Comparison of ENCODE assay signal across 19 cellular contexts in the genomic region with DNA sequence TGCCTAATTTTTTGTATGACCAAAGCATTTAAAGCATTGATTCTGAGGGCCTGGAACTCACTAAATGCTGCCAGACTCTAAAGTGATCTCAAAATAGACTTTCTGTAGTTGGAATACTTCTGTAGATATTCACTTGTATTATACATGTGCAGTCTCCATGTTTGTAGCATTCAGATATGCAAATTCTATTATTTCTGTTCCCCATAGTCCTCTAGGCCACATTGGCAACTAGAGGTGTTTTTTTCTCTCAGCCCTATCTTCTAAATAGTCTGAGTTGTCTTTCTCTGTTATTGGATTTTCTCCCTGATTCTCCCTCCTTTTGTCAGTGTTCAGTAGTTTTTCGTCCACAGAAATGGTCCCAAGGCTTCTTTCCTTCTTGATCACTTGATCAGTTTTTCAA. TPM values are rescaled to one million over a fixed set of nuclear protein-coding genes. Genes with fewer than 3 reads are reported as not detected.
DNase-seq lines count a peak whose midpoint lies in the region; ATAC-seq and TF ChIP-seq lines count a peak whose summit lies in the region.
"Had no signal": no experiment of that assay in that cellular context is flagged by ENCODE, and none has a peak within 500 bp of the region (broad histone marks: within the 10 kb centered on the region; RNA-seq: fewer than 3 reads in every experiment).

No MANE protein-coding gene starts in this region.

- H3K9me3 ChIP-seq in CD4-positive, CD25-positive, alpha-beta regulatory T cell (ENCODE audit: control insufficient read depth in 2 of 2, low read length in 2 of 2), result no peaks in the 10 kb centered on the region
- no peaks in the 10 kb centered on the region for H3K9me3 ChIP-seq in neutrophil
- no peaks in the 10 kb centered on the region for H3K9me3 ChIP-seq in ovary
- H3K9me3 ChIP-seq in ascending aorta, result no peaks in the 10 kb centered on the region

- H3K27me3 ChIP-seq in CD4-positive, CD25-positive, alpha-beta regulatory T cell (ENCODE audit: control insufficient read depth, insufficient read depth, low read length), result no peaks in the 10 kb centered on the region
- H3K27me3 ChIP-seq in neutrophil (no peaks in the 10 kb centered on the region), ovary (no peaks in the 10 kb centered on the region), ascending aorta (no peaks in the 10 kb centered on the region)
- H3K27me3 ChIP-seq: BLaER1 had no signal

- ATAC-seq in CD4-positive, CD25-positive, alpha-beta regulatory T cell (ENCODE audit: low read depth in 2 of 2), result no peak
- ATAC-seq in activated T-helper 17 cell treated with anti-CD3 and anti-CD28 coated beads, Interleukin-2, amount 50 U/mL, for 72 hours (replicated peaks), result no peak
- ATAC-seq: HepG2 had no signal

- H3K4me1 ChIP-seq in CD4-positive, CD25-positive, alpha-beta regulatory T cell (ENCODE audit: control insufficient read depth, insufficient read depth, low read length, poor library complexity, severe bottlenecking), result peaks cover 32% of the 10 kb centered on the region
- peaks cover 34 to 37% of the 10 kb centered on the region in 2 experiments for H3K4me1 ChIP-seq in neutrophil (ENCODE audit: control insufficient read depth in 1 of 2, insufficient read depth in 1 of 2, low read depth in 1 of 2, low read length in 1 of 2)
- H3K4me1 ChIP-seq in ovary (ENCODE audit: insufficient read depth), result peaks cover 4% of the 10 kb centered on the region
- H3K4me1 ChIP-seq in ascending aorta, result peaks cover 0 to 13% of the 10 kb centered on the region in 2 donors

- H3K9me3 Mint-ChIP-seq in activated naive CD8-positive, alpha-beta T cell (ENCODE audit: low read depth), result no peaks in the 10 kb centered on the region
- H3K9me3 Mint-ChIP-seq in activated naive CD8-positive, alpha-beta T cell treated with anti-CD3 and anti-CD28 coated beads for 36 hours, result peaks cover 4% of the 10 kb centered on the region
- peaks cover 0 to 2% (median 0%) of the 10 kb centered on the region in 7 donors for H3K9me3 Mint-ChIP-seq in CD4-positive, CD25-positive, alpha-beta regulatory T cell
- no peaks in the 10 kb centered on the region for H3K9me3 Mint-ChIP-seq in activated T-helper 17 cell treated with anti-CD3 and anti-CD28 coated beads, Interleukin-2, amount 50 U/mL, for 72 hours

- intact Hi-C loops in ovary (cut with DNase I), result no loop called here
- intact Hi-C loops in ascending aorta (cut with DNase I), result no loop called here

- no peaks in the 10 kb centered on the region for H3K27me3 Mint-ChIP-seq in activated naive CD8-positive, alpha-beta T cell
- no peaks in the 10 kb centered on the region for H3K27me3 Mint-ChIP-seq in activated naive CD8-positive, alpha-beta T cell treated with anti-CD3 and anti-CD28 coated beads for 36 hours
- no peaks in the 10 kb centered on the region for H3K27me3 Mint-ChIP-seq in CD4-positive, CD25-positive, alpha-beta regulatory T cell
- H3K27me3 Mint-ChIP-seq in activated T-helper 17 cell treated with anti-CD3 and anti-CD28 coated beads, Interleukin-2, amount 50 U/mL, for 72 hours, result no peaks in the 10 kb centered on the region

- no peak for DNase-seq in activated naive CD8-positive, alpha-beta T cell treated with anti-CD3 and anti-CD28 coated beads for 36 hours
- no peak for DNase-seq in CD4-positive, CD25-positive, alpha-beta regulatory T cell
- DNase-seq in mesenteric fat pad (ENCODE audit: low spot score) (no peak), ovary (no peak), ascending aorta (ENCODE audit: low spot score in 2 of 2) (no peak)
- DNase-seq: COR-L47, GDM1, H9, KG1, NCI-H1417 treated with DMSO at 0.1 percent for 48 hours, NCI-H1930, NCI-H345, NCI-H524 treated with DMSO at 0.1 percent for 48 hours, RPMI8226 had no signal

- H3K4me3 ChIP-seq in CD4-positive, CD25-positive, alpha-beta regulatory T cell (ENCODE audit: low read depth, low read length), result no peak overlapping the region
- no peak overlapping the region for H3K4me3 ChIP-seq in neutrophil (ENCODE audit: low read depth in 1 of 2, low read length in 1 of 2)
- H3K4me3 ChIP-seq in ovary, result no peak overlapping the region
- no peak overlapping the region for H3K4me3 ChIP-seq in ascending aorta
- H3K4me3 ChIP-seq: BLaER1 had no signal

- WGBS in ovary, 3 donors, result 95 to 100% (median 95%) methylated on average over 1 of the region's 1 CpG

- peaks cover 14% of the 10 kb centered on the region for H3K36me3 Mint-ChIP-seq in activated naive CD8-positive, alpha-beta T cell
- H3K36me3 Mint-ChIP-seq in activated naive CD8-positive, alpha-beta T cell treated with anti-CD3 and anti-CD28 coated beads for 36 hours, result peaks cover 43% of the 10 kb centered on the region
- H3K36me3 Mint-ChIP-seq in CD4-positive, CD25-positive, alpha-beta regulatory T cell, result peaks cover 33% of the 10 kb centered on the region
- H3K36me3 Mint-ChIP-seq in activated T-helper 17 cell treated with anti-CD3 and anti-CD28 coated beads, Interleukin-2, amount 50 U/mL, for 72 hours (ENCODE audit: low read depth), result peaks cover 70% of the 10 kb centered on the region

- no peak for TF ChIP-seq POLR2A in ovary (IDR thresholded peaks at IDR 0.05)

- no peak for TF ChIP-seq EP300 in ovary (IDR thresholded peaks at IDR 0.05)

- peaks cover 20% of the 10 kb centered on the region for H3K36me3 ChIP-seq in CD4-positive, CD25-positive, alpha-beta regulatory T cell (ENCODE audit: control insufficient read depth, insufficient read depth, low read length)
- H3K36me3 ChIP-seq in neutrophil (no peaks in the 10 kb centered on the region), ovary (no peaks in the 10 kb centered on the region), ascending aorta (no peaks in the 10 kb centered on the region)

- H3K4me1 Mint-ChIP-seq in activated naive CD8-positive, alpha-beta T cell (ENCODE audit: low read depth), result peaks cover 71% of the 10 kb centered on the region
- peaks cover 37% of the 10 kb centered on the region for H3K4me1 Mint-ChIP-seq in activated naive CD8-positive, alpha-beta T cell treated with anti-CD3 and anti-CD28 coated beads for 36 hours
- peaks cover 33 to 94% (median 64%) of the 10 kb centered on the region in 4 donors for H3K4me1 Mint-ChIP-seq in CD4-positive, CD25-positive, alpha-beta regulatory T cell
- H3K4me1 Mint-ChIP-seq in activated T-helper 17 cell treated with anti-CD3 and anti-CD28 coated beads, Interleukin-2, amount 50 U/mL, for 72 hours, result peaks cover 51% of the 10 kb centered on the region

- TF ChIP-seq CTCF in neutrophil (IDR thresholded peaks at IDR 0.05), result no peak
- TF ChIP-seq CTCF in ovary (IDR thresholded peaks at IDR 0.05), result no peak
- TF ChIP-seq CTCF in ascending aorta (IDR thresholded peaks at IDR 0.05), result no peak

- no peak overlapping the region for H3K4me3 Mint-ChIP-seq in activated naive CD8-positive, alpha-beta T cell
- H3K4me3 Mint-ChIP-seq in activated naive CD8-positive, alpha-beta T cell treated with anti-CD3 and anti-CD28 coated beads for 36 hours, result no peak overlapping the region
- peak overlapping the region in 3 of 4 donors; percentile 26 to 60 (median 56) for H3K4me3 Mint-ChIP-seq in CD4-positive, CD25-positive, alpha-beta regulatory T cell
- H3K4me3 Mint-ChIP-seq in activated T-helper 17 cell treated with anti-CD3 and anti-CD28 coated beads, Interleukin-2, amount 50 U/mL, for 72 hours, result no peak overlapping the region
- H3K4me3 Mint-ChIP-seq: H9 had no signal

- peak overlapping the region; percentile 41 for H3K27ac Mint-ChIP-seq in activated naive CD8-positive, alpha-beta T cell
- no peak overlapping the region for H3K27ac Mint-ChIP-seq in activated naive CD8-positive, alpha-beta T cell treated with anti-CD3 and anti-CD28 coated beads for 36 hours
- H3K27ac Mint-ChIP-seq in CD4-positive, CD25-positive, alpha-beta regulatory T cell, result peak overlapping the region; percentile 33 to 87 (median 57)
- peak overlapping the region; percentile 8 for H3K27ac Mint-ChIP-seq in activated T-helper 17 cell treated with anti-CD3 and anti-CD28 coated beads, Interleukin-2, amount 50 U/mL, for 72 hours
- H3K27ac Mint-ChIP-seq: H9 had no signal

- no peak overlapping the region for H3K27ac ChIP-seq in CD4-positive, CD25-positive, alpha-beta regulatory T cell (ENCODE audit: insufficient read depth, low read length, poor library complexity, severe bottlenecking)
- H3K27ac ChIP-seq in neutrophil (peak overlapping the region; percentile 77), ovary (no peak overlapping the region), ascending aorta (no peak overlapping the region)
- H3K27ac ChIP-seq: BLaER1 had no signal

RNA-seq across cellular contexts. Expression of a gene that starts 38.5 kb away (rescaled TPM):
- 10 to 100 TPM; 33.1 to 33.9 TPM for total RNA-seq in activated naive CD8-positive, alpha-beta T cell treated with anti-CD3 and anti-CD28 coated beads for 36 hours
- total RNA-seq in CD4-positive, CD25-positive, alpha-beta regulatory T cell, result 200 TPM
- polyA plus RNA-seq in CD4-positive, CD25-positive, alpha-beta regulatory T cell, result 10 to 100 TPM; 28.2 to 41.9 (median 37.0) TPM
- total RNA-seq in activated T-helper 17 cell treated with anti-CD3 and anti-CD28 coated beads, Interleukin-2, amount 50 U/mL, for 72 hours, result 100 to 1,000 TPM; 104 to 170 TPM
- total RNA-seq in mesenteric fat pad, result 65.8 TPM
- total RNA-seq in ovary, result 100 to 1,000 TPM in 1 of 7 donors, 10 to 100 TPM in 6; 27.0 to 115 (median 76.4) TPM
- polyA plus RNA-seq in ovary, result 10 to 100 TPM in 1 of 2 donors, 1 to 10 TPM in 1; 8.8 to 12.8 TPM
- total RNA-seq in ascending aorta, result 11.4 TPM

Comparison
In these comparisons a context has a peak if more than half of its experiments do, and no peak if none do; other contexts are left out.
1. H3K4me3 Mint-ChIP-seq: peak in CD4-positive, CD25-positive, alpha-beta regulatory T cell (3 of 4); none in activated naive CD8-positive, alpha-beta T cell (single experiment), activated naive CD8-positive, alpha-beta T cell treated with anti-CD3 and anti-CD28 coated beads for 36 hours (single experiment) and activated T-helper 17 cell treated with anti-CD3 and anti-CD28 coated beads, Interleukin-2, amount 50 U/mL, for 72 hours (single experiment).